Comparison of ENCODE assay signal across 9 cellular contexts in genomic region chr16:69444873-69445517, GRCh38. TPM values are rescaled to one million over a fixed set of nuclear protein-coding genes. Genes with fewer than 3 reads are reported as not detected.
DNase-seq lines count a peak whose midpoint lies in the region; TF ChIP-seq lines count a peak whose summit lies in the region.
"Had no signal": no experiment of that assay in that cellular context is flagged by ENCODE, and none has a peak within 500 bp of the region (broad histone marks: within the 10 kb centered on the region; RNA-seq: fewer than 3 reads in every experiment).

No MANE protein-coding gene starts in this region.

- no peaks in the 10 kb centered on the region for H3K9me2 ChIP-seq in Loucy (replicated peaks; ENCODE audit: low read depth, low read length)

- H3K4me2 ChIP-seq in Loucy (ENCODE audit: low read depth, low read length, poor library complexity, severe bottlenecking) = peak overlapping the region; percentile 61

- H3F3A ChIP-seq in Loucy (ENCODE audit: low read depth) = no peaks in the 10 kb centered on the region

- H3K27ac Mint-ChIP-seq in chondrocyte (ENCODE audit: unreplicated experiment) (peak overlapping the region; percentile 87), mesothelial cell of epicardium (peak overlapping the region; percentile 90), nephron progenitor cell (no peak overlapping the region)

- peak overlapping the region; percentile 32 for H3K4me3 ChIP-seq in Loucy (ENCODE audit: low read length, poor library complexity, severe bottlenecking)
- H3K4me3 ChIP-seq: SK-N-MC had no signal

- H3K4me1 Mint-ChIP-seq in chondrocyte (ENCODE audit: low read depth) = peaks cover 32% of the 10 kb centered on the region
- peaks cover 52% of the 10 kb centered on the region for H3K4me1 Mint-ChIP-seq in mesothelial cell of epicardium
- no peaks in the 10 kb centered on the region for H3K4me1 Mint-ChIP-seq in nephron progenitor cell

- H3K9ac ChIP-seq in Loucy (ENCODE audit: low read depth, low read length, poor library complexity, severe bottlenecking) = peak overlapping the region; percentile 30

- no peaks in the 10 kb centered on the region for H3K9me3 ChIP-seq in Loucy (ENCODE audit: insufficient read depth, low read depth, low read length)

- no peak for TF ChIP-seq CTCF in 22Rv1 (IDR thresholded peaks at IDR 0.05)
- TF ChIP-seq CTCF in Loucy (conservative IDR thresholded peaks at IDR 0.05; ENCODE audit: low read length) = no peak
- TF ChIP-seq CTCF in chondrocyte (IDR thresholded peaks at IDR 0.05) = no peak
- TF ChIP-seq CTCF in mesothelial cell of epicardium (IDR thresholded peaks at IDR 0.05; ENCODE audit: unreplicated experiment) = no peak
- no peak for TF ChIP-seq CTCF in nephron progenitor cell (IDR thresholded peaks at IDR 0.05)

- H2AFZ ChIP-seq in Loucy (ENCODE audit: low read length) = no peak overlapping the region

- H3K27me3 Mint-ChIP-seq in chondrocyte (ENCODE audit: low read depth) = no peaks in the 10 kb centered on the region
- no peaks in the 10 kb centered on the region for H3K27me3 Mint-ChIP-seq in mesothelial cell of epicardium (ENCODE audit: low read depth)
- no peaks in the 10 kb centered on the region for H3K27me3 Mint-ChIP-seq in nephron progenitor cell (ENCODE audit: low read depth, poor library complexity)

- H3K36me3 Mint-ChIP-seq in chondrocyte (ENCODE audit: low read depth) (peaks cover 2% of the 10 kb centered on the region), mesothelial cell of epicardium (peaks cover 14% of the 10 kb centered on the region), nephron progenitor cell (ENCODE audit: low read depth) (peaks cover 49% of the 10 kb centered on the region)

- H3K27ac ChIP-seq in 22Rv1 = 0 out of 2 replicates have a peak overlapping the region, but pooled peaks have one; percentile 37
- H3K27ac ChIP-seq: SK-N-MC had no signal

- H4K20me1 ChIP-seq in Loucy (ENCODE audit: insufficient read depth, low read length, poor library complexity, severe bottlenecking) = peaks cover 29% of the 10 kb centered on the region

- H3K79me2 ChIP-seq in Loucy (ENCODE audit: insufficient read depth, low read length) = peaks cover 64% of the 10 kb centered on the region

- H3K36me3 ChIP-seq in Loucy (ENCODE audit: insufficient read depth, low read length) = peaks cover 35% of the 10 kb centered on the region; the same call in 1 of the 2 replicates

- peak overlapping the region; percentile 47 for H3K4me3 Mint-ChIP-seq in chondrocyte (ENCODE audit: unreplicated experiment)
- no peak overlapping the region for H3K4me3 Mint-ChIP-seq in mesothelial cell of epicardium
- no peak overlapping the region for H3K4me3 Mint-ChIP-seq in nephron progenitor cell

- H3K4me1 ChIP-seq in Loucy (ENCODE audit: insufficient read depth, low read length, poor library complexity, severe bottlenecking) = peaks cover 22% of the 10 kb centered on the region

- H3K27me3 ChIP-seq in Loucy (ENCODE audit: insufficient read depth, low read length, poor library complexity, severe bottlenecking) = no peaks in the 10 kb centered on the region

- DNase-seq in chondrocyte (ENCODE audit: low spot score) (no peak), mesothelial cell of epicardium (ENCODE audit: low spot score in 2 of 2, unreplicated experiment in 2 of 2) (no peak), GM19240 (ENCODE audit: insufficient read length, low spot score) (no peak), NCI-H524 treated with DMSO at 0.1 percent for 48 hours (lab: John Stamatoyannopoulos, UW) (no peak), nephron progenitor cell (no peak), HK-2 (ENCODE audit: unreplicated experiment) (no peak)

- H3K9me3 Mint-ChIP-seq in chondrocyte (ENCODE audit: low read depth) = no peaks in the 10 kb centered on the region
- no peaks in the 10 kb centered on the region for H3K9me3 Mint-ChIP-seq in mesothelial cell of epicardium
- H3K9me3 Mint-ChIP-seq in nephron progenitor cell = no peaks in the 10 kb centered on the region

RNA-seq across cellular contexts. Expression of gene CYB5B, which starts 20.6 kb away (rescaled TPM):
- 67.3 to 75.5 TPM (median 71.8 TPM) in 3 replicates for total RNA-seq in chondrocyte
- 96.6 to 102 TPM (median 101 TPM) in 3 replicates for total RNA-seq in mesothelial cell of epicardium

RNA-seq across cellular contexts. Expression of gene TERF2, which starts 59.2 kb away (rescaled TPM):
- 27.1 to 27.9 TPM (median 27.7 TPM) in 3 replicates for total RNA-seq in chondrocyte
- total RNA-seq in mesothelial cell of epicardium = 36.8 to 42.4 TPM (median 39.2 TPM) in 3 replicates
